ENCODE assay signal across 1 cellular context in the genomic region with DNA sequence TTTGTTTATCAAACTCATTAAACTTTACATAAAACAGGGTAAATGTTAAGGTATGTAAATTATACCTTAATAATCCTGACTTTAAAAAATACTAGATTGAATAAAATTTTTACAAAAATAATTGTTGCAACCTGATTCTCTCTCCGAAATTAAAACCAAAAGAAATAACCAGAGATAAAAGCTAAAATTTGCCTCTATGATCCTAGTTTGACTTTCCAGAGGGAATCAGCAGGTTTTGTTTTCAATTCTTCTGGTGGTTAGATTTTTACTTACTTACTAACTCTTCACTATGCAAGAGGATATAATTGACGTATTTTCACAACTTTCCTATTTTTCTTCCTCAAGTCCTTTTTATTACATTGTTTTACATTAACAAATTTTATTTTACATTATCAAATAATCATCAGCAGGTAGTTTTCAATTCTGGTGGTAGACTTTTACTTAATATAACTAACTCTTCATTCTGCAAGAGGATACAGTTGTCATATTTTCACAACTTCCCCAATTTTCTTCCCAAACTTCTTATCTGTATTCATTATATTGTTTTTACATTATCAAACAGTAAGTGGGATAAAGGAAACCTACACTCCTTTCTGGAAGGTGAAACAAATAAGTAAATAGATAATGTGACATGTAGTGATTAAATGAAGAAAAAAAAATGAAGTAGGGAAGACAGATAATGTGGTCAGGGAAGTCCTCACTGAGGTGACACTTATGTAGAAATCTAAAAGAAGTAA.
TF ChIP-seq lines count a peak whose summit lies in the region.

No MANE protein-coding gene starts in this region.

TF ChIP-seq in K562, 482 proteins besides CTCF, POLR2A, EP300 and RAD21:
- TF ChIP-seq NR3C1 (CRISPR knock-in tag; IDR thresholded peaks at IDR 0.05) = no peak
- TF ChIP-seq, protein P1, sequence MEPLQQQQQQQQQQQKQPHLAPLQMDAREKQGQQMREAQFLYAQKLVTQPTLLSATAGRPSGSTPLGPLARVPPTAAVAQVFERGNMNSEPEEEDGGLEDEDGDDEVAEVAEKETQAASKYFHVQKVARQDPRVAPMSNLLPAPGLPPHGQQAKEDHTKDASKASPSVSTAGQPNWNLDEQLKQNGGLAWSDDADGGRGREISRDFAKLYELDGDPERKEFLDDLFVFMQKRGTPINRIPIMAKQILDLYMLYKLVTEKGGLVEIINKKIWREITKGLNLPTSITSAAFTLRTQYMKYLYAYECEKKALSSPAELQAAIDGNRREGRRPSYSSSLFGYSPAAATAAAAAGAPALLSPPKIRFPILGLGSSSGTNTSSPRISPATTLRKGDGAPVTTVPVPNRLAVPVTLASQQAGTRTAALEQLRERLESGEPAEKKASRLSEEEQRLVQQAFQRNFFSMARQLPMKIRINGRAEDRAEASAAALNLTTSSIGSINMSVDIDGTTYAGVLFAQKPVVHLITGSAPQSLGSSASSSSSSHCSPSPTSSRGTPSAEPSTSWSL (CRISPR knock-in tag; IDR thresholded peaks at IDR 0.05; ENCODE audit: borderline replicate concordance) = no peak
